In genomic region chr7:98613601-98614425, GRCh38 we compare ENCODE assay signal across 11 cellular contexts. TPM values are rescaled to one million over a fixed set of nuclear protein-coding genes. Genes with fewer than 3 reads are reported as not detected.
A peak's percentile ranks its signal among the peaks of the same experiment; 100 is the strongest.
DNase-seq lines count a peak whose midpoint lies in the region; ATAC-seq lines count a peak whose summit lies in the region.
"Had no signal": no experiment of that assay in that cellular context is flagged by ENCODE, and none has a peak within 500 bp of the region (broad histone marks: within the 10 kb centered on the region; RNA-seq: fewer than 3 reads in every experiment).

No MANE protein-coding gene starts in this region.

- DNase-seq in Caki2 (ENCODE audit: low read depth) (peak; percentile 59), amniotic epithelial cell (ENCODE audit: low read depth) (peak; percentile 16), iPS-NIHi7 (ENCODE audit: extremely low spot score) (peak; percentile 34), SW 1271 (lab: John Stamatoyannopoulos, UW) (no peak), medulla oblongata (ENCODE audit: extremely low spot score) (no peak)
- peak; percentile 39 for DNase-seq in Jurkat, Clone E6-1 (ENCODE audit: low read depth, low spot score)
- DNase-seq in stimulated activated naive CD4-positive, alpha-beta T cell (lab: John Stamatoyannopoulos, UW) = no peak
- DNase-seq: aorta; stimulated activated naive CD8-positive, alpha-beta T cell treated with anti-CD3 and anti-CD28 coated beads, Interleukin-15, amount 100 ng/mL, for 72 hours had no signal

- ATAC-seq in GM18861 (IDR thresholded peaks at IDR 0.05; ENCODE audit: unreplicated experiment) = no peak
- ATAC-seq: stimulated activated naive CD8-positive, alpha-beta T cell treated with anti-CD3 and anti-CD28 coated beads, Interleukin-15, amount 100 ng/mL, for 72 hours had no signal

- H3K4me3 ChIP-seq in Jurkat, Clone E6-1 (ENCODE audit: low read length) = no peak overlapping the region
- H3K4me3 ChIP-seq: SK-N-MC had no signal

- in situ Hi-C loops in Caki2 (cut with HindIII; ENCODE audit: low pct_unique_long_range_greater_than_20kb, low sequenced_read_pairs) = no loop called here

RNA-seq across cellular contexts. Expression of gene NPTX2, which starts 3.3 kb away (rescaled TPM):
- 38.3 and 40.5 TPM in 2 replicates for total RNA-seq in Caki2 (2014; rRNA removed; shearing (Covaris generic); ENCODE audit: low replicate concordance)
- polyA plus RNA-seq in Jurkat, Clone E6-1 (2012; ENCODE audit: insufficient read depth, insufficient read length) = not detected

Comparison
In these comparisons a context has a peak if more than half of its experiments do, and no peak if none do; other contexts are left out.
1. DNase-seq: peak in Caki2 (single experiment), Jurkat, Clone E6-1 (single experiment), amniotic epithelial cell (single experiment) and iPS-NIHi7 (single experiment); none in SW 1271 (0 of 2), stimulated activated naive CD4-positive, alpha-beta T cell (0 of 6) and medulla oblongata (single experiment).